In genomic region chr1:22745675-22746585, GRCh38 we compare ENCODE assay signal across 11 cellular contexts. TPM values are rescaled to one million over a fixed set of nuclear protein-coding genes. Genes with fewer than 3 reads are reported as not detected.
DNase-seq lines count a peak whose midpoint lies in the region; ATAC-seq and TF ChIP-seq lines count a peak whose summit lies in the region.
"Had no signal": no experiment of that assay in that cellular context is flagged by ENCODE, and none has a peak within 500 bp of the region (broad histone marks: within the 10 kb centered on the region; RNA-seq: fewer than 3 reads in every experiment).

No MANE protein-coding gene starts in this region.

- no peak overlapping the region for H3K27ac ChIP-seq in upper lobe of right lung

- H3K4me3 Mint-ChIP-seq in natural killer cell: no peak overlapping the region
- H3K4me3 Mint-ChIP-seq: neural crest cell had no signal

- no peaks in the 10 kb centered on the region for H3K27me3 ChIP-seq in upper lobe of right lung

- H3K4me1 Mint-ChIP-seq in natural killer cell: peaks cover 7 to 8% of the 10 kb centered on the region in 2 donors

- intact Hi-C loops in upper lobe of right lung (cut with DNase I): no loop called here
- intact Hi-C loops in natural killer cell (cut with micrococcal nuclease): no loop called here

- peak; percentile 40 for ATAC-seq in upper lobe of right lung
- no peak for ATAC-seq in natural killer cell
- ATAC-seq: activated naive CD4-positive, alpha-beta T cell treated with anti-CD3 and anti-CD28 coated beads, Interleukin-2, amount 50 U/mL, for 72 hours had no signal

- H3K4me3 ChIP-seq in fibroblast of the aortic adventitia (ENCODE audit: low read depth, low read length) (no peak overlapping the region), upper lobe of right lung (no peak overlapping the region)

- no peaks in the 10 kb centered on the region for H3K9me3 ChIP-seq in upper lobe of right lung

- peak; percentile 63 for DNase-seq in SIG-M5 treated with dmso at 0.1 percent for 504 hours (lab: John Stamatoyannopoulos, UW; ENCODE audit: unreplicated experiment)
- no peak for DNase-seq in SIG-M5 (lab: John Stamatoyannopoulos, UW)
- peak; percentile 75 for DNase-seq in RPMI7951 (ENCODE audit: low read depth)
- peak; percentile 56 for DNase-seq in fibroblast of the aortic adventitia (ENCODE audit: low read depth)
- DNase-seq in upper lobe of right lung: no peak
- no peak for DNase-seq in NCI-H2171 treated with DMSO at 0.1 percent for 48 hours (lab: John Stamatoyannopoulos, UW)
- DNase-seq in natural killer cell: no peak
- no peak for DNase-seq in GM19240 (ENCODE audit: insufficient read length, low spot score)
- DNase-seq: NCI-H526 had no signal

- H3K36me3 Mint-ChIP-seq in natural killer cell: no peaks in the 10 kb centered on the region
- H3K36me3 Mint-ChIP-seq: activated naive CD4-positive, alpha-beta T cell treated with anti-CD3 and anti-CD28 coated beads, Interleukin-2, amount 50 U/mL, for 72 hours had no signal

- peaks cover 17% of the 10 kb centered on the region for H3K4me1 ChIP-seq in upper lobe of right lung

- no peaks in the 10 kb centered on the region for H3K36me3 ChIP-seq in upper lobe of right lung

- H3K27ac Mint-ChIP-seq in natural killer cell: no peak overlapping the region
- H3K27ac Mint-ChIP-seq: activated naive CD4-positive, alpha-beta T cell treated with anti-CD3 and anti-CD28 coated beads, Interleukin-2, amount 50 U/mL, for 72 hours had no signal

- peaks cover 0 to 10% of the 10 kb centered on the region in 2 donors for H3K27me3 Mint-ChIP-seq in natural killer cell (ENCODE audit: low read depth in 2 of 2)

- no peaks in the 10 kb centered on the region for H3K9me3 Mint-ChIP-seq in natural killer cell
- H3K9me3 Mint-ChIP-seq: activated naive CD4-positive, alpha-beta T cell treated with anti-CD3 and anti-CD28 coated beads, Interleukin-2, amount 50 U/mL, for 72 hours; neural crest cell had no signal

- TF ChIP-seq CTCF in fibroblast of the aortic adventitia (IDR thresholded peaks at IDR 0.05; ENCODE audit: insufficient read depth, low read length) (no peak), upper lobe of right lung (IDR thresholded peaks at IDR 0.05) (no peak), natural killer cell (IDR thresholded peaks at IDR 0.05) (no peak)

RNA-seq across cellular contexts. Expression of gene EPHB2, which starts 35.3 kb away (rescaled TPM):
- 1.4 and 2.3 TPM in 2 replicates for total RNA-seq in RPMI7951 (2014; rRNA removed; shearing (Covaris generic))
- total RNA-seq in fibroblast of the aortic adventitia (ENCODE audit: low replicate concordance) (3.8 and 24.9 TPM in 2 replicates), upper lobe of right lung (6.0 TPM), natural killer cell (under 1 TPM in 2 of 3 donors, not detected in 1; 0.14 to 0.23 TPM)
- total RNA-seq: activated naive CD4-positive, alpha-beta T cell treated with anti-CD3 and anti-CD28 coated beads, Interleukin-2, amount 50 U/mL, for 72 hours had no signal

Comparison
In these comparisons a context has a peak if more than half of its experiments do, and no peak if none do; other contexts are left out.
1. DNase-seq: peak in SIG-M5 treated with dmso at 0.1 percent for 504 hours (single experiment), RPMI7951 (single experiment) and fibroblast of the aortic adventitia (single experiment); none in SIG-M5 (single experiment), upper lobe of right lung (single experiment), NCI-H2171 treated with DMSO at 0.1 percent for 48 hours (single experiment), natural killer cell (single experiment) and GM19240 (single experiment).